9 cellular contexts compared by ENCODE assay signal in genomic region chr10:93859049-93859655, GRCh38. TPM values are rescaled to one million over a fixed set of nuclear protein-coding genes. Genes with fewer than 3 reads are reported as not detected.
DNase-seq lines count a peak whose midpoint lies in the region; ATAC-seq and TF ChIP-seq lines count a peak whose summit lies in the region.
"Had no signal": no experiment of that assay in that cellular context is flagged by ENCODE, and none has a peak within 500 bp of the region (broad histone marks: within the 10 kb centered on the region; RNA-seq: fewer than 3 reads in every experiment).

No MANE protein-coding gene starts in this region.

- H3K36me3 ChIP-seq in BJ (ENCODE audit: control insufficient read depth, insufficient read depth, low read length) (no peaks in the 10 kb centered on the region), esophagus squamous epithelium (no peaks in the 10 kb centered on the region)

- ATAC-seq in SK-N-SH treated with all-trans-retinoic acid at 6 μM for 48 hours: peak; percentile 68
- ATAC-seq: activated CD4-positive, alpha-beta T cell treated with anti-CD3 and anti-CD28 coated beads for 36 hours had no signal

- TF ChIP-seq POLR2A in esophagus squamous epithelium (IDR thresholded peaks at IDR 0.05): no peak

- CTCF ChIA-PET in BJ (lab: Yijun Ruan, JAX): interaction anchor here (0.6 to 3.3 kb wide), 21 partner anchors 8 to 346 kb away, joined by 3 to 18 read pairs (median 4); no protein-coding TSS in a partner anchor

- H2BK15ac ChIP-seq in H9 (ENCODE audit: low read depth, low read length): no peak overlapping the region

- H2BK20ac ChIP-seq in H9 (ENCODE audit: low read depth, low read length, poor library complexity, severe bottlenecking): no peak overlapping the region

- intact Hi-C loops in esophagus squamous epithelium (cut with DNase I): no loop called here

- peaks cover 8 to 9% of the 10 kb centered on the region in 2 experiments for H3K9me3 Mint-ChIP-seq in H9

- POLR2A ChIA-PET in BJ (lab: Charles Lee): no interaction called here

- H3T11ph ChIP-seq in H9 (ENCODE audit: low read length): no peak overlapping the region

- H3K27ac ChIP-seq in H9 (ENCODE audit: insufficient read length, low read depth, low read length): no peak overlapping the region
- no peak overlapping the region for H3K27ac ChIP-seq in esophagus squamous epithelium

- no peak overlapping the region for H2AK5ac ChIP-seq in H9 (ENCODE audit: insufficient read length, low read length)

- H3K4me2 ChIP-seq in H9 (ENCODE audit: insufficient read depth, insufficient read length, low read length): no peak overlapping the region

- peaks cover 1 to 4% (median 2%) of the 10 kb centered on the region in 3 experiments; a peak in 4 of 7 replicates for H3K36me3 Mint-ChIP-seq in H9 (ENCODE audit: insufficient read depth in 1 of 3, low read depth in 3 of 3)

- WGBS in H9 (ENCODE audit: extremely low coverage, insufficient read length, low lambda C conversion rate): no CpG with 5 or more reads among the region's 3 CpGs
- 21 to 27% methylated on average over 3 of the region's 3 CpGs for WGBS in esophagus squamous epithelium, 2 donors

- no peaks in the 10 kb centered on the region for H4K20me1 ChIP-seq in H9 (ENCODE audit: control insufficient read depth, insufficient read depth, insufficient read length)

- no peak overlapping the region for H4K8ac ChIP-seq in H9 (replicated peaks; ENCODE audit: insufficient read length, low read depth, low read length)

- H2BK5ac ChIP-seq in H9 (ENCODE audit: insufficient read length, low read length): no peak overlapping the region

- no peak overlapping the region for H3K9ac ChIP-seq in H9 (ENCODE audit: extremely low read depth, insufficient read length, low read length)

- H3K18ac ChIP-seq in H9 (ENCODE audit: insufficient read length, low read depth, low read length): no peak overlapping the region

- no peaks in the 10 kb centered on the region for H3K79me1 ChIP-seq in H9 (ENCODE audit: insufficient read depth, low read depth, low read length, poor library complexity, severe bottlenecking)

- TF ChIP-seq CTCF in BJ (IDR thresholded peaks at IDR 0.05; ENCODE audit: insufficient read depth, low read depth, low read length): peak; percentile 41; the same call in 1 of the 2 replicates
- TF ChIP-seq CTCF in H9 (conservative IDR thresholded peaks at IDR 0.05): peak; percentile 61; the same call in 2 of the 3 replicates
- peak in 1 of 6 experiments; percentile 32 for TF ChIP-seq CTCF in esophagus squamous epithelium (IDR thresholded peaks at IDR 0.05)

- no peak overlapping the region for H4K91ac ChIP-seq in H9 (ENCODE audit: insufficient read length, low read depth, low read length)

- H3K27me3 ChIP-seq in BJ (ENCODE audit: control insufficient read depth, insufficient read depth, low read length) (peaks cover 3% of the 10 kb centered on the region), H9 (ENCODE audit: insufficient read depth, low read length) (no peaks in the 10 kb centered on the region; the same call in 1 of the 2 replicates), esophagus squamous epithelium (peaks cover 0 to 4% (median 0%) of the 10 kb centered on the region in 4 donors)

- H3K4me3 ChIP-seq in BJ (ENCODE audit: low read depth, low read length) (no peak overlapping the region), esophagus squamous epithelium (no peak overlapping the region)

- H2AFZ ChIP-seq in H9 (ENCODE audit: low read length): no peak overlapping the region

- H4K5ac ChIP-seq in H9 (ENCODE audit: insufficient read length, low read depth, low read length): no peak overlapping the region

- H2BK120ac ChIP-seq in H9 (ENCODE audit: low read depth, low read length, poor library complexity, severe bottlenecking): no peak overlapping the region

- H3K27ac Mint-ChIP-seq in H9: no peak overlapping the region; a peak in 1 of 7 replicates
- H3K27ac Mint-ChIP-seq: activated CD4-positive, alpha-beta T cell treated with anti-CD3 and anti-CD28 coated beads for 36 hours had no signal

- no peak overlapping the region for H3K4me3 Mint-ChIP-seq in H9
- H3K4me3 Mint-ChIP-seq: activated CD4-positive, alpha-beta T cell treated with anti-CD3 and anti-CD28 coated beads for 36 hours had no signal

- H3K56ac ChIP-seq in H9 (ENCODE audit: insufficient read length, low read depth, low read length): no peak overlapping the region

- H3K4ac ChIP-seq in H9 (ENCODE audit: low read depth, low read length): no peak overlapping the region

- no peaks in the 10 kb centered on the region for H3K23me2 ChIP-seq in H9 (ENCODE audit: insufficient read length, low read depth, low read length, poor library complexity, severe bottlenecking)

- H3K14ac ChIP-seq in H9 (ENCODE audit: insufficient read depth, low read length): no peak overlapping the region

- H3K9me3 ChIP-seq in H9 (ENCODE audit: control insufficient read depth, low read depth, low read length) (no peaks in the 10 kb centered on the region), esophagus squamous epithelium (no peaks in the 10 kb centered on the region)

- no peaks in the 10 kb centered on the region for H3K4me1 ChIP-seq in H9 (ENCODE audit: insufficient read depth, low read length)
- no peaks in the 10 kb centered on the region for H3K4me1 ChIP-seq in esophagus squamous epithelium

- no peaks in the 10 kb centered on the region for H3K79me2 ChIP-seq in H9 (ENCODE audit: insufficient read depth, low read length)

- peaks cover 80% of the 10 kb centered on the region for H3K27me3 Mint-ChIP-seq in H9 (ENCODE audit: low read depth)

- no peak overlapping the region for H3K23ac ChIP-seq in H9 (ENCODE audit: insufficient read length, low read depth, low read length)

- H2BK12ac ChIP-seq in H9 (ENCODE audit: insufficient read length, low read depth, low read length): no peak overlapping the region

- no peak for DNase-seq in BJ (ENCODE audit: low read depth)
- no peak for DNase-seq in H9
- DNase-seq in iPS-NIHi11 (ENCODE audit: low spot score): peak; percentile 18
- no peak for DNase-seq in GM19238 (ENCODE audit: insufficient read length, low spot score)
- DNase-seq in esophagus squamous epithelium (lab: John Stamatoyannopoulos, UW): no peak
- no peak for DNase-seq in hypothalamus (lab: John Stamatoyannopoulos, UW)
- DNase-seq in stimulated activated CD4-positive, alpha-beta T cell treated with anti-CD3 and anti-CD28 coated beads, Interleukin-4, amount 100 ng/mL, for 24 hours: no peak
- DNase-seq: activated CD4-positive, alpha-beta T cell treated with anti-CD3 and anti-CD28 coated beads for 36 hours had no signal

- peaks cover 0 to 2% of the 10 kb centered on the region in 2 experiments; a peak in 2 of 4 replicates for H3K4me1 Mint-ChIP-seq in H9
- H3K4me1 Mint-ChIP-seq: activated CD4-positive, alpha-beta T cell treated with anti-CD3 and anti-CD28 coated beads for 36 hours had no signal

TF ChIP-seq in SK-N-SH treated with all-trans-retinoic acid at 6 μM for 48 hours, 23 proteins besides CTCF, POLR2A, EP300 and RAD21:
- no peak for TF ChIP-seq ZNF8 (CRISPR knock-in tag; IDR thresholded peaks at IDR 0.05)
- TF ChIP-seq TCF4 (CRISPR knock-in tag; IDR thresholded peaks at IDR 0.05; ENCODE audit: borderline replicate concordance): no peak
- TF ChIP-seq ZNF565 (CRISPR knock-in tag; conservative IDR thresholded peaks at IDR 0.05; ENCODE audit: low read depth): no peak
- TF ChIP-seq SNAI2 (CRISPR knock-in tag; IDR thresholded peaks at IDR 0.05): no peak
- TF ChIP-seq ISL1 (CRISPR knock-in tag; IDR thresholded peaks at IDR 0.05): no peak

RNA-seq across cellular contexts. Expression of gene SLC35G1, which starts 34.6 kb away (rescaled TPM):
- 4.5 and 7.4 TPM in 2 replicates for polyA plus RNA-seq in BJ (2011; rRNA removed)
- polyA minus RNA-seq in BJ (2011; rRNA and poly(A)+ RNA removed): 2.3 and 2.5 TPM in 2 replicates
- total RNA-seq in H9 (2021) (6.1 and 6.3 TPM in 2 replicates), esophagus squamous epithelium (1 to 10 TPM; 3.4 to 5.7 (median 3.5) TPM)
